Comparison of ENCODE assay signal across 1 cellular context in the genomic region with DNA sequence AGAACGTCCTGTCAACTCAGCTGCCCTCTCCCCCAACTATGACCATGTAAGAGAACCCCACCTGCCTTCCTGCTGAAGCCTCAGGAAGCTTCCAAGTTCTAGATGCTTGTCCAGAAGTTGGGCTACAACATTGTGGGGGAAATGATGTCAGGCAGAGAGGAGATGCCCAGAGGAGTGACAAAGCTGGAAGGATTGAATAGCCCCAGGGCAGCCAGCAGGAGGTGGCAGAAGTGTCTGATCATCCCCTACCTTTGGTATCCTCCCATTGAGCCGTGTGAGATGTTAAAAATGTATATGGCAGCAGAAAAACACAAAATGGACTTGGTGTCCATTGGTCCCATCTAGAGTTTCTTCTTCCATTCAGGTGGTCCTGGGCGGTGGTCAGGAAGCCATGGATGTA.
TF ChIP-seq lines count a peak whose summit lies in the region.

No MANE protein-coding gene starts in this region.

TF ChIP-seq in IMR-90, 13 proteins besides CTCF, POLR2A, EP300 and RAD21:
- no peak for TF ChIP-seq FOS (IDR thresholded peaks at IDR 0.05; ENCODE audit: low read depth, low read length)
- no peak for TF ChIP-seq CEBPB (IDR thresholded peaks at IDR 0.05; ENCODE audit: low read depth, low read length)
- no peak for TF ChIP-seq BHLHE40 (IDR thresholded peaks at IDR 0.05; ENCODE audit: low read depth, low read length)
- TF ChIP-seq MAZ (IDR thresholded peaks at IDR 0.05; ENCODE audit: borderline replicate concordance, low read depth, low read length) = no peak
- no peak for TF ChIP-seq MAFK (IDR thresholded peaks at IDR 0.05; ENCODE audit: low read depth, low read length)
- TF ChIP-seq, protein P1, sequence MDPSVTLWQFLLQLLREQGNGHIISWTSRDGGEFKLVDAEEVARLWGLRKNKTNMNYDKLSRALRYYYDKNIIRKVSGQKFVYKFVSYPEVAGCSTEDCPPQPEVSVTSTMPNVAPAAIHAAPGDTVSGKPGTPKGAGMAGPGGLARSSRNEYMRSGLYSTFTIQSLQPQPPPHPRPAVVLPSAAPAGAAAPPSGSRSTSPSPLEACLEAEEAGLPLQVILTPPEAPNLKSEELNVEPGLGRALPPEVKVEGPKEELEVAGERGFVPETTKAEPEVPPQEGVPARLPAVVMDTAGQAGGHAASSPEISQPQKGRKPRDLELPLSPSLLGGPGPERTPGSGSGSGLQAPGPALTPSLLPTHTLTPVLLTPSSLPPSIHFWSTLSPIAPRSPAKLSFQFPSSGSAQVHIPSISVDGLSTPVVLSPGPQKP (IDR thresholded peaks at IDR 0.05; ENCODE audit: borderline replicate concordance, low read depth, low read length) = no peak
- no peak for TF ChIP-seq RCOR1 (IDR thresholded peaks at IDR 0.05; ENCODE audit: insufficient replicate concordance, low read length)
- TF ChIP-seq CHD1 (IDR thresholded peaks at IDR 0.05; ENCODE audit: low read depth, low read length) = no peak
- TF ChIP-seq MXI1 (IDR thresholded peaks at IDR 0.05; ENCODE audit: borderline replicate concordance, low read depth, low read length) = no peak
- TF ChIP-seq, protein P2, sequence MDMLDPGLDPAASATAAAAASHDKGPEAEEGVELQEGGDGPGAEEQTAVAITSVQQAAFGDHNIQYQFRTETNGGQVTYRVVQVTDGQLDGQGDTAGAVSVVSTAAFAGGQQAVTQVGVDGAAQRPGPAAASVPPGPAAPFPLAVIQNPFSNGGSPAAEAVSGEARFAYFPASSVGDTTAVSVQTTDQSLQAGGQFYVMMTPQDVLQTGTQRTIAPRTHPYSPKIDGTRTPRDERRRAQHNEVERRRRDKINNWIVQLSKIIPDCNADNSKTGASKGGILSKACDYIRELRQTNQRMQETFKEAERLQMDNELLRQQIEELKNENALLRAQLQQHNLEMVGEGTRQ (IDR thresholded peaks at IDR 0.05; ENCODE audit: low read depth, low read length) = no peak
- TF ChIP-seq RFX5 (IDR thresholded peaks at IDR 0.05; ENCODE audit: low read depth, low read length) = no peak
- TF ChIP-seq SMC3 (IDR thresholded peaks at IDR 0.05; ENCODE audit: low read depth, low read length) = no peak
- TF ChIP-seq NFE2L2 (IDR thresholded peaks at IDR 0.05; ENCODE audit: low read depth, low read length) = no peak
